8 cellular contexts compared by ENCODE assay signal in the genomic region with DNA sequence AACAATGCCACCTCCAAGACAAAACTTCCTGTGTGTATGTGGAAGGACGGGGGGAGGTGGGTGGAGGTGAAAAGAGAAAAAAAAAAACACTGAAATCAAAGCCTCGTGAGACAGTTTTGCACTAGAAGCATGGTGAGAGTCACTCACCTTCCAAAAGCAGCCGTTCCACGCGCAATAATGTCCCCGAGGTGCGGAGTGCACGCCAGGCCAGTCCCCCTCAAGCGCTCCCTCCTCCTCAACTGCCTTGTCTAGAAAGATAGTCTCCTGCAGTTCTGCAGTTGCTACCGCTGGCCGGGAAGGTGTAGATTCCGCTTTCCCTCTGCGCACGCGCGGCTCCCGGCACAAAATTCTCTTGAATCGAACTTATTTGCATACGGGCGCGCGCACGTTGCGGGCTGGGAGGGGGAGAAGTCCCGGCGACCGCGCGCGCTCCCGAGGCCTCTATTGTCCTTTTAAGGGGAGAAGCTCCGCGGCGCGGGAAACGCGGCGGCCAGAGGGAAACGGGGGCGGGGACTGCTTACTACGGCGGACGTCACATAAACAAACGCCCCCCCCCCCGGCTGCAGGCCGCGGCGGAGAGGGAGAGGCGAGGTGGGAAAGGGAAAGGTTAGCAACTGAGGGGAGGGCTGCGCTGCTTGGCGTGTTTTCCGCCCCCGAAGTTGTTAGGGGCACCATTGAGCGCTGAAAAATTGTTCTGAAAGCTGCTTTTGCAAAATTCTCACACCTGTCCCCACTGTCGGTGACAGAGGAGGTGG. TPM values are rescaled to one million over a fixed set of nuclear protein-coding genes. Genes with fewer than 3 reads are reported as not detected.
A peak's percentile ranks its signal among the peaks of the same experiment; 100 is the strongest.
DNase-seq lines count a peak whose midpoint lies in the region; TF ChIP-seq lines count a peak whose summit lies in the region.

A gene with protein sequence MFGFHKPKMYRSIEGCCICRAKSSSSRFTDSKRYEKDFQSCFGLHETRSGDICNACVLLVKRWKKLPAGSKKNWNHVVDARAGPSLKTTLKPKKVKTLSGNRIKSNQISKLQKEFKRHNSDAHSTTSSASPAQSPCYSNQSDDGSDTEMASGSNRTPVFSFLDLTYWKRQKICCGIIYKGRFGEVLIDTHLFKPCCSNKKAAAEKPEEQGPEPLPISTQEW (minus strand): TSS at position 274 of the 755 bp plus-strand sequence. CDS start 27,946 bp downstream, outside the sequence.

- peaks cover 27% of the 10 kb centered on the region for H3K4me1 Mint-ChIP-seq in nephron
- peaks cover 35% of the 10 kb centered on the region for H3K4me1 Mint-ChIP-seq in stimulated activated naive CD8-positive, alpha-beta T cell treated with anti-CD3 and anti-CD28 coated beads, Interleukin-15, Interleukin-2, amounts not matched to agents 100 ng/mL and 50 ng/mL, for 24 hours (ENCODE audit: low read depth)

- DNase-seq in ELF-1 (ENCODE audit: low read depth, low spot score) (peak; percentile 100), H7 (peak; percentile 97), M059J (ENCODE audit: low read depth) (peak; percentile 99), SHP77 (lab: John Stamatoyannopoulos, UW) (peak; percentile 100), fibroblast of the aortic adventitia (ENCODE audit: low read depth) (peak; percentile 95)
- peak; percentile 97 for DNase-seq in activated effector memory CD4-positive, alpha-beta T cell treated with Interleukin-2 at 50 U/mL for 16 hours

- no peaks in the 10 kb centered on the region for H3K27me3 ChIP-seq in H7 (ENCODE audit: control insufficient read depth, insufficient read depth, low read length)

- no peaks in the 10 kb centered on the region for H3K36me3 Mint-ChIP-seq in nephron (ENCODE audit: low read depth)
- H3K36me3 Mint-ChIP-seq in stimulated activated naive CD8-positive, alpha-beta T cell treated with anti-CD3 and anti-CD28 coated beads, Interleukin-15, Interleukin-2, amounts not matched to agents 100 ng/mL and 50 ng/mL, for 24 hours (ENCODE audit: low read depth), result peaks cover 24% of the 10 kb centered on the region

- TF ChIP-seq CTCF in fibroblast of the aortic adventitia (IDR thresholded peaks at IDR 0.05; ENCODE audit: insufficient read depth, low read length), result no peak
- TF ChIP-seq CTCF in nephron (IDR thresholded peaks at IDR 0.05; ENCODE audit: unreplicated experiment in 3 of 3), result no peak

- no peaks in the 10 kb centered on the region for H3K9me3 Mint-ChIP-seq in nephron
- no peaks in the 10 kb centered on the region for H3K9me3 Mint-ChIP-seq in stimulated activated naive CD8-positive, alpha-beta T cell treated with anti-CD3 and anti-CD28 coated beads, Interleukin-15, Interleukin-2, amounts not matched to agents 100 ng/mL and 50 ng/mL, for 24 hours

- H3K4me3 Mint-ChIP-seq in nephron, result peak within 1 kb of the TSS; percentile 90 to 92 (median 91)
- peak within 1 kb of the TSS; percentile 98 for H3K4me3 Mint-ChIP-seq in stimulated activated naive CD8-positive, alpha-beta T cell treated with anti-CD3 and anti-CD28 coated beads, Interleukin-15, Interleukin-2, amounts not matched to agents 100 ng/mL and 50 ng/mL, for 24 hours

- peak within 1 kb of the TSS; percentile 92 to 96 (median 93) for H3K27ac Mint-ChIP-seq in nephron
- peak within 1 kb of the TSS; percentile 99 for H3K27ac Mint-ChIP-seq in stimulated activated naive CD8-positive, alpha-beta T cell treated with anti-CD3 and anti-CD28 coated beads, Interleukin-15, Interleukin-2, amounts not matched to agents 100 ng/mL and 50 ng/mL, for 24 hours

- H3K27me3 Mint-ChIP-seq in nephron (ENCODE audit: low read depth), result peaks cover 5% of the 10 kb centered on the region
- H3K27me3 Mint-ChIP-seq in stimulated activated naive CD8-positive, alpha-beta T cell treated with anti-CD3 and anti-CD28 coated beads, Interleukin-15, Interleukin-2, amounts not matched to agents 100 ng/mL and 50 ng/mL, for 24 hours, result no peaks in the 10 kb centered on the region

- H3K4me3 ChIP-seq in H7 (ENCODE audit: insufficient read depth, low read depth, low read length), result peak within 1 kb of the TSS; percentile 98
- H3K4me3 ChIP-seq in fibroblast of the aortic adventitia (ENCODE audit: low read depth, low read length), result peak within 1 kb of the TSS; percentile 91

- H3K36me3 ChIP-seq in H7 (replicated peaks; ENCODE audit: control insufficient read depth, insufficient read depth, low read length), result no peaks in the 10 kb centered on the region

RNA-seq across cellular contexts. Expression of the gene that starts here (rescaled TPM):
- 265 and 349 TPM in 2 replicates for total RNA-seq in H7 (2014; rRNA removed; shearing (Covaris generic))
- total RNA-seq in M059J (2014; rRNA removed; shearing (Covaris generic)), result 73.0 and 86.2 TPM in 2 replicates
- 4.4 and 14.9 TPM in 2 replicates for total RNA-seq in fibroblast of the aortic adventitia (ENCODE audit: low replicate concordance)

Comparison
In these comparisons a context has a peak if more than half of its experiments do, and no peak if none do; other contexts are left out.
1. Peak in every context shown above with its lines: DNase-seq and H3K4me3 ChIP-seq.